In genomic region chr12:27780612-27781408, GRCh38 we compare ENCODE assay signal across 1 cellular context.
TF ChIP-seq lines count a peak whose summit lies in the region.

No MANE protein-coding gene starts in this region.

TF ChIP-seq in HepG2, 621 proteins besides CTCF, POLR2A, EP300 and RAD21 (continued from another document and continues in another):
- TF ChIP-seq IRF9 (CRISPR knock-in tag; IDR thresholded peaks at IDR 0.05; ENCODE audit: borderline replicate concordance) (peak; percentile 61; the same call in 1 of the 2 replicates), ZNF713 (CRISPR knock-in tag; IDR thresholded peaks at IDR 0.05) (peak; percentile 67; the same call in 1 of the 2 replicates), FOXJ3 (CRISPR knock-in tag; IDR thresholded peaks at IDR 0.05; ENCODE audit: borderline replicate concordance) (no peak), ZNF253 (CRISPR knock-in tag; IDR thresholded peaks at IDR 0.05; ENCODE audit: borderline replicate concordance) (no peak), THYN1 (CRISPR knock-in tag; IDR thresholded peaks at IDR 0.05; ENCODE audit: borderline replicate concordance, low read depth) (no peak), ZNF556 (CRISPR knock-in tag; IDR thresholded peaks at IDR 0.05; ENCODE audit: borderline replicate concordance) (no peak), ZNF317 (CRISPR knock-in tag; IDR thresholded peaks at IDR 0.05) (no peak), ZNF670 (CRISPR knock-in tag; IDR thresholded peaks at IDR 0.05; ENCODE audit: borderline replicate concordance) (peak; percentile 66; the same call in 1 of the 2 replicates), ZNF678 (CRISPR knock-in tag; IDR thresholded peaks at IDR 0.05) (0 out of 2 replicates have a peak, but pooled peaks have one; percentile 65), SOX13 (IDR thresholded peaks at IDR 0.05) (no peak), SOX13 (CRISPR knock-in tag; conservative IDR thresholded peaks at IDR 0.05 in 1 of 2, IDR thresholded peaks at IDR 0.05 in 1 of 2) (no peak), SRSF9 (IDR thresholded peaks at IDR 0.05; ENCODE audit: borderline replicate concordance, insufficient read depth, low read depth, low read length, poor library complexity, severe bottlenecking) (no peak), ZNF180 (CRISPR knock-in tag; IDR thresholded peaks at IDR 0.05; ENCODE audit: borderline replicate concordance, low read depth) (no peak), HDAC6 (IDR thresholded peaks at IDR 0.05; ENCODE audit: low read depth, low read length) (no peak), ATF6 (CRISPR knock-in tag; conservative IDR thresholded peaks at IDR 0.05) (no peak), HDAC2 (CRISPR knock-in tag; IDR thresholded peaks at IDR 0.05) (no peak; the same call in 1 of the 2 replicates), ZNF205 (CRISPR knock-in tag; IDR thresholded peaks at IDR 0.05) (0 out of 2 replicates have a peak, but pooled peaks have one; percentile 8), ARID4A (CRISPR knock-in tag; IDR thresholded peaks at IDR 0.05; ENCODE audit: borderline replicate concordance) (peak; percentile 10; the same call in 1 of the 2 replicates), KLF9 (CRISPR knock-in tag; IDR thresholded peaks at IDR 0.05; ENCODE audit: low read depth) (no peak), ZNF703 (CRISPR knock-in tag; IDR thresholded peaks at IDR 0.05; ENCODE audit: borderline replicate concordance) (no peak), MTA1 (CRISPR knock-in tag; IDR thresholded peaks at IDR 0.05; ENCODE audit: borderline replicate concordance) (peak; percentile 30; the same call in 1 of the 2 replicates), FOXC1 (CRISPR knock-in tag; IDR thresholded peaks at IDR 0.05; ENCODE audit: borderline replicate concordance) (no peak), RBM39 (IDR thresholded peaks at IDR 0.05; ENCODE audit: low read depth, low read length, poor library complexity, severe bottlenecking) (peak; percentile 65), ZNF839 (CRISPR knock-in tag; IDR thresholded peaks at IDR 0.05; ENCODE audit: borderline replicate concordance) (no peak), ZNF224 (CRISPR knock-in tag; IDR thresholded peaks at IDR 0.05) (0 out of 2 replicates have a peak, but pooled peaks have one; percentile 54), ZNF207 (IDR thresholded peaks at IDR 0.05; ENCODE audit: borderline replicate concordance) (no peak), FOSL2 (CRISPR knock-in tag; IDR thresholded peaks at IDR 0.05) (no peak), CENPT (CRISPR knock-in tag; IDR thresholded peaks at IDR 0.05; ENCODE audit: low read depth) (no peak), ZFP90 (CRISPR knock-in tag; IDR thresholded peaks at IDR 0.05; ENCODE audit: borderline replicate concordance) (no peak), ZFP1 (CRISPR knock-in tag; IDR thresholded peaks at IDR 0.05) (no peak), ZBTB3 (CRISPR knock-in tag; IDR thresholded peaks at IDR 0.05; ENCODE audit: borderline replicate concordance, low read depth) (0 out of 2 replicates have a peak, but pooled peaks have one; percentile 41), RXRA (CRISPR knock-in tag; IDR thresholded peaks at IDR 0.05) (peak; percentile 51; the same call in 1 of the 2 replicates), PCBP1 (IDR thresholded peaks at IDR 0.05; ENCODE audit: borderline replicate concordance, low read depth, low read length) (no peak), ZNF296 (CRISPR knock-in tag; conservative IDR thresholded peaks at IDR 0.05) (no peak), NR3C1 (CRISPR knock-in tag; IDR thresholded peaks at IDR 0.05) (no peak), ZNF879 (CRISPR knock-in tag; IDR thresholded peaks at IDR 0.05) (no peak; the same call in 1 of the 2 replicates), ZMAT3 (CRISPR knock-in tag; conservative IDR thresholded peaks at IDR 0.05) (peak; percentile 56), MLX (CRISPR knock-in tag; IDR thresholded peaks at IDR 0.05) (no peak), CREB1 (IDR thresholded peaks at IDR 0.05) (no peak), CREB1 (CRISPR knock-in tag; IDR thresholded peaks at IDR 0.05) (no peak), SOX6 (IDR thresholded peaks at IDR 0.05) (no peak), SOX6 (CRISPR knock-in tag; IDR thresholded peaks at IDR 0.05) (0 out of 2 replicates have a peak, but pooled peaks have one; percentile 19)
- TF ChIP-seq, protein P1, sequence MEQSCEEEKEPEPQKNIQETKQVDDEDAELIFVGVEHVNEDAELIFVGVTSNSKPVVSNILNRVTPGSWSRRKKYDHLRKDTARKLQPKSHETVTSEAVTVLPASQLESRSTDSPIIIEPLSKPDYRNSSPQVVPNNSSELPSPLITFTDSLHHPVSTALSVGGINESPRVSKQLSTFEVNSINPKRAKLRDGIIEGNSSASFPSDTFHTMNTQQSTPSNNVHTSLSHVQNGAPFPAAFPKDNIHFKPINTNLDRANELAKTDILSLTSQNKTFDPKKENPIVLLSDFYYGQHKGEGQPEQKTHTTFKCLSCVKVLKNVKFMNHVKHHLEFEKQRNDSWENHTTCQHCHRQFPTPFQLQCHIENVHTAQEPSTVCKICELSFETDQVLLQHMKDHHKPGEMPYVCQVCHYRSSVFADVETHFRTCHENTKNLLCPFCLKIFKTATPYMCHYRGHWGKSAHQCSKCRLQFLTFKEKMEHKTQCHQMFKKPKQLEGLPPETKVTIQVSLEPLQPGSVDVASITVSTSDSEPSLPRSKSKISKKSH (CRISPR knock-in tag; IDR thresholded peaks at IDR 0.05; ENCODE audit: borderline replicate concordance), result peak; percentile 63; the same call in 1 of the 2 replicates
- TF ChIP-seq, protein P2, sequence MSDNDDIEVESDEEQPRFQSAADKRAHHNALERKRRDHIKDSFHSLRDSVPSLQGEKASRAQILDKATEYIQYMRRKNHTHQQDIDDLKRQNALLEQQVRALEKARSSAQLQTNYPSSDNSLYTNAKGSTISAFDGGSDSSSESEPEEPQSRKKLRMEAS (IDR thresholded peaks at IDR 0.05), result peak; percentile 53
- TF ChIP-seq, protein P3, sequence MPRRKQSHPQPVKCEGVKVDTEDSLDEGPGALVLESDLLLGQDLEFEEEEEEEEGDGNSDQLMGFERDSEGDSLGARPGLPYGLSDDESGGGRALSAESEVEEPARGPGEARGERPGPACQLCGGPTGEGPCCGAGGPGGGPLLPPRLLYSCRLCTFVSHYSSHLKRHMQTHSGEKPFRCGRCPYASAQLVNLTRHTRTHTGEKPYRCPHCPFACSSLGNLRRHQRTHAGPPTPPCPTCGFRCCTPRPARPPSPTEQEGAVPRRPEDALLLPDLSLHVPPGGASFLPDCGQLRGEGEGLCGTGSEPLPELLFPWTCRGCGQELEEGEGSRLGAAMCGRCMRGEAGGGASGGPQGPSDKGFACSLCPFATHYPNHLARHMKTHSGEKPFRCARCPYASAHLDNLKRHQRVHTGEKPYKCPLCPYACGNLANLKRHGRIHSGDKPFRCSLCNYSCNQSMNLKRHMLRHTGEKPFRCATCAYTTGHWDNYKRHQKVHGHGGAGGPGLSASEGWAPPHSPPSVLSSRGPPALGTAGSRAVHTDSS (CRISPR knock-in tag; conservative IDR thresholded peaks at IDR 0.05), result no peak
- TF ChIP-seq, protein P4, sequence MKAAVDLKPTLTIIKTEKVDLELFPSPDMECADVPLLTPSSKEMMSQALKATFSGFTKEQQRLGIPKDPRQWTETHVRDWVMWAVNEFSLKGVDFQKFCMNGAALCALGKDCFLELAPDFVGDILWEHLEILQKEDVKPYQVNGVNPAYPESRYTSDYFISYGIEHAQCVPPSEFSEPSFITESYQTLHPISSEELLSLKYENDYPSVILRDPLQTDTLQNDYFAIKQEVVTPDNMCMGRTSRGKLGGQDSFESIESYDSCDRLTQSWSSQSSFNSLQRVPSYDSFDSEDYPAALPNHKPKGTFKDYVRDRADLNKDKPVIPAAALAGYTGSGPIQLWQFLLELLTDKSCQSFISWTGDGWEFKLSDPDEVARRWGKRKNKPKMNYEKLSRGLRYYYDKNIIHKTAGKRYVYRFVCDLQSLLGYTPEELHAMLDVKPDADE (CRISPR knock-in tag; IDR thresholded peaks at IDR 0.05), result no peak
- TF ChIP-seq, protein P5, sequence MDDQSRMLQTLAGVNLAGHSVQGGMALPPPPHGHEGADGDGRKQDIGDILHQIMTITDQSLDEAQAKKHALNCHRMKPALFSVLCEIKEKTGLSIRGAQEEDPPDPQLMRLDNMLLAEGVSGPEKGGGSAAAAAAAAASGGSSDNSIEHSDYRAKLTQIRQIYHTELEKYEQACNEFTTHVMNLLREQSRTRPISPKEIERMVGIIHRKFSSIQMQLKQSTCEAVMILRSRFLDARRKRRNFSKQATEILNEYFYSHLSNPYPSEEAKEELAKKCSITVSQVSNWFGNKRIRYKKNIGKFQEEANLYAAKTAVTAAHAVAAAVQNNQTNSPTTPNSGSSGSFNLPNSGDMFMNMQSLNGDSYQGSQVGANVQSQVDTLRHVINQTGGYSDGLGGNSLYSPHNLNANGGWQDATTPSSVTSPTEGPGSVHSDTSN (CRISPR knock-in tag; IDR thresholded peaks at IDR 0.05; ENCODE audit: borderline replicate concordance), result no peak
- TF ChIP-seq, protein P6, sequence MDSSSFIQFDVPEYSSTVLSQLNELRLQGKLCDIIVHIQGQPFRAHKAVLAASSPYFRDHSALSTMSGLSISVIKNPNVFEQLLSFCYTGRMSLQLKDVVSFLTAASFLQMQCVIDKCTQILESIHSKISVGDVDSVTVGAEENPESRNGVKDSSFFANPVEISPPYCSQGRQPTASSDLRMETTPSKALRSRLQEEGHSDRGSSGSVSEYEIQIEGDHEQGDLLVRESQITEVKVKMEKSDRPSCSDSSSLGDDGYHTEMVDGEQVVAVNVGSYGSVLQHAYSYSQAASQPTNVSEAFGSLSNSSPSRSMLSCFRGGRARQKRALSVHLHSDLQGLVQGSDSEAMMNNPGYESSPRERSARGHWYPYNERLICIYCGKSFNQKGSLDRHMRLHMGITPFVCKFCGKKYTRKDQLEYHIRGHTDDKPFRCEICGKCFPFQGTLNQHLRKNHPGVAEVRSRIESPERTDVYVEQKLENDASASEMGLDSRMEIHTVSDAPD (CRISPR knock-in tag; IDR thresholded peaks at IDR 0.05), result no peak
- TF ChIP-seq, protein P7, sequence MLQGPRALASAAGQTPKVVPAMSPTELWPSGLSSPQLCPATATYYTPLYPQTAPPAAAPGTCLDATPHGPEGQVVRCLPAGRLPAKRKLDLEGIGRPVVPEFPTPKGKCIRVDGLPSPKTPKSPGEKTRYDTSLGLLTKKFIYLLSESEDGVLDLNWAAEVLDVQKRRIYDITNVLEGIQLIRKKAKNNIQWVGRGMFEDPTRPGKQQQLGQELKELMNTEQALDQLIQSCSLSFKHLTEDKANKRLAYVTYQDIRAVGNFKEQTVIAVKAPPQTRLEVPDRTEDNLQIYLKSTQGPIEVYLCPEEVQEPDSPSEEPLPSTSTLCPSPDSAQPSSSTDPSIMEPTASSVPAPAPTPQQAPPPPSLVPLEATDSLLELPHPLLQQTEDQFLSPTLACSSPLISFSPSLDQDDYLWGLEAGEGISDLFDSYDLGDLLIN (CRISPR knock-in tag; IDR thresholded peaks at IDR 0.05; ENCODE audit: borderline replicate concordance), result 0 out of 2 replicates have a peak, but pooled peaks have one; percentile 38
